ENCODE assay signal across 1 cellular context in the genomic region with DNA sequence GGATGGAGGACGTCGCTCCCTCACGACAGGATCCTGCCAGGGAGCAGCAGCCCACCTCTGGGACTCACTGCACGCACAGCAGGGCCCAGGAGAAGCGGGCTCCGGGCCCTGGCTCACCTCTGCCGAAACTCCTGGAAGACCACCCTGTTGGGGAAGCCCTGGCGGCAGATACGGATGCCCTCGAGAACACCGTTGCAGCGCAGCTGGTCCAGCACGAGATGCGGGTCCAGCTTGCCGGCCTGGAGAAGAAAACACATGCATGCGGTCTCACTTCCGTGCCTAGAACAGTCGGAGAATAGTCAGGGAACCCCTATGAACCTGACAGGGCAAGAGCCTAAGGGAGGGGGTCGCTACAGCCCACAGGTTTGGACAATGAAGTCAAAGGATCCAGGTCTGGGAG.
TF ChIP-seq lines count a peak whose summit lies in the region.

No MANE protein-coding gene starts in this region.

TF ChIP-seq in endothelial cell of umbilical vein, 7 proteins besides CTCF, POLR2A, EP300 and RAD21:
- no peak for TF ChIP-seq JUN (IDR thresholded peaks at IDR 0.05; ENCODE audit: borderline replicate concordance, insufficient read depth, insufficient read length, low read depth)
- no peak for TF ChIP-seq FOS (IDR thresholded peaks at IDR 0.05; ENCODE audit: borderline replicate concordance, insufficient read depth, low read length)
- TF ChIP-seq POLR2AphosphoS5 (IDR thresholded peaks at IDR 0.05; ENCODE audit: insufficient read depth, low read depth, low read length) = no peak
- no peak for TF ChIP-seq EZH2 (IDR thresholded peaks at IDR 0.05; ENCODE audit: borderline replicate concordance, low read depth, low read length, severe bottlenecking)
- TF ChIP-seq GATA2 (IDR thresholded peaks at IDR 0.05; ENCODE audit: insufficient read depth, insufficient read length, low read depth, low read length) = no peak
- TF ChIP-seq MYC (IDR thresholded peaks at IDR 0.05; ENCODE audit: low read depth, low read length) = no peak
- TF ChIP-seq, protein P1, sequence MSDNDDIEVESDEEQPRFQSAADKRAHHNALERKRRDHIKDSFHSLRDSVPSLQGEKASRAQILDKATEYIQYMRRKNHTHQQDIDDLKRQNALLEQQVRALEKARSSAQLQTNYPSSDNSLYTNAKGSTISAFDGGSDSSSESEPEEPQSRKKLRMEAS (IDR thresholded peaks at IDR 0.05; ENCODE audit: insufficient read depth, insufficient read length) = no peak
TF ChIP-seq in endothelial cell of umbilical vein: peak in this region for 0.
